Comparison of ENCODE assay signal across 8 cellular contexts in genomic region chr6:13614126-13614925, GRCh38. TPM values are rescaled to one million over a fixed set of nuclear protein-coding genes. Genes with fewer than 3 reads are reported as not detected.
A peak's percentile ranks its signal among the peaks of the same experiment; 100 is the strongest.
DNase-seq lines count a peak whose midpoint lies in the region; ATAC-seq, FAIRE-seq and TF ChIP-seq lines count a peak whose summit lies in the region.

No MANE protein-coding gene starts in this region.

- FAIRE-seq in keratinocyte (lab: Jason Lieb, UNC): peak; percentile 32

- peaks cover 28% of the 10 kb centered on the region for H3K4me1 ChIP-seq in CD8-positive, alpha-beta T cell (ENCODE audit: insufficient read depth, low read length)
- H3K4me1 ChIP-seq in mammary epithelial cell (ENCODE audit: insufficient read depth, low read length): peaks cover 10% of the 10 kb centered on the region
- peaks cover 22% of the 10 kb centered on the region for H3K4me1 ChIP-seq in keratinocyte (ENCODE audit: control insufficient read depth, extremely low read depth, insufficient read depth, low read length)

- H3K79me2 ChIP-seq in mammary epithelial cell (ENCODE audit: insufficient read depth, low read length) (peaks cover 50% of the 10 kb centered on the region), keratinocyte (ENCODE audit: control insufficient read depth, insufficient read depth, low read length) (peaks cover 32% of the 10 kb centered on the region)

- H3K9me3 Mint-ChIP-seq in CD8-positive, alpha-beta T cell: no peaks in the 10 kb centered on the region

- peak overlapping the region; percentile 98 for H3K27ac Mint-ChIP-seq in CD8-positive, alpha-beta T cell

- no peaks in the 10 kb centered on the region for H3K27me3 Mint-ChIP-seq in CD8-positive, alpha-beta T cell (ENCODE audit: low read depth)

- H4K20me1 ChIP-seq in mammary epithelial cell (ENCODE audit: insufficient read depth, low read length): no peaks in the 10 kb centered on the region
- H4K20me1 ChIP-seq in keratinocyte (ENCODE audit: control insufficient read depth, extremely low read depth, insufficient read depth, low read length): no peaks in the 10 kb centered on the region

- H3K27ac ChIP-seq in CD8-positive, alpha-beta T cell (ENCODE audit: low read depth, low read length): peak overlapping the region; percentile 83
- peak overlapping the region; percentile 77 for H3K27ac ChIP-seq in mammary epithelial cell (ENCODE audit: insufficient read depth, low read depth, low read length)
- peak overlapping the region; percentile 95 for H3K27ac ChIP-seq in keratinocyte (ENCODE audit: control insufficient read depth, insufficient read depth, low read length)

- in situ Hi-C loops in mammary epithelial cell (cut with MboI; ENCODE audit: low sequenced_read_pairs in 2 of 2): loop anchor here in 1 of 2 donors (25.0 kb wide), 1 partner anchor 277 kb away; the partner anchor contains the start of gene TBC1D7

- BruUV-seq in mammary epithelial cell (replicated peaks; lab: Mats Ljungman, UMichigan): TSS peak; percentile 54

- POLR2A ChIA-PET in CD8-positive, alpha-beta T cell (lab: Charles Lee): interaction anchor here (0.7 to 3.2 kb wide), 22 partner anchors 8 to 496 kb away, joined by 3 to 59 read pairs (median 4); partner anchors contain the start of genes GFOD1, RANBP9 and SIRT5

- H3K4me3 Mint-ChIP-seq in CD8-positive, alpha-beta T cell: peak overlapping the region; percentile 99

- WGBS in mammary epithelial cell (ENCODE audit: low coverage, missing lambda C conversion rate): 6% methylated on average over 38 of the region's 38 CpGs

- H3K4me2 ChIP-seq in mammary epithelial cell (ENCODE audit: insufficient read depth, low read depth, low read length): peak overlapping the region; percentile 92
- peak overlapping the region; percentile 95 for H3K4me2 ChIP-seq in keratinocyte (ENCODE audit: control insufficient read depth, extremely low read depth, insufficient read depth, low read depth, low read length)

- CTCF ChIA-PET in CD8-positive, alpha-beta T cell (lab: Charles Lee): interaction anchor here (0.7 to 3.2 kb wide), 15 partner anchors 11 to 287 kb away, joined by 3 to 32 read pairs (median 4); partner anchors contain the start of genes RANBP9 and SIRT5
- CTCF ChIA-PET in mammary epithelial cell (lab: Charles Lee; ENCODE audit: low non-redundant PET): no interaction called here

- dilution Hi-C loops in mammary epithelial cell (cut with HindIII; ENCODE audit: low sequenced_read_pairs) (no loop called here), keratinocyte (cut with MboI; ENCODE audit: extremely low pct_ligation_motif_present, low sequenced_read_pairs) (no loop called here)

- intact Hi-C loops in CD8-positive, alpha-beta T cell (cut with DNase I, micrococcal nuclease): loop anchor here (2.0 to 10.0 kb wide), 2 partner anchors 152 to 160 kb away; no protein-coding TSS in a partner anchor
- intact Hi-C loops in mammary epithelial cell (cut with micrococcal nuclease): loop anchor here (1.0 to 10.0 kb wide), 4 partner anchors 180 to 450 kb away; no protein-coding TSS in a partner anchor

- H3K36me3 Mint-ChIP-seq in CD8-positive, alpha-beta T cell: peaks cover 40% of the 10 kb centered on the region

- peak; percentile 9 for ATAC-seq in CD8-positive, alpha-beta T cell
- ATAC-seq in GM19328 (IDR thresholded peaks at IDR 0.05; ENCODE audit: unreplicated experiment): peak; percentile 11
- ATAC-seq in HG03378 (IDR thresholded peaks at IDR 0.05; ENCODE audit: unreplicated experiment): peak; percentile 14
- no peak for ATAC-seq in HG02678 (IDR thresholded peaks at IDR 0.05; ENCODE audit: unreplicated experiment)

- no peaks in the 10 kb centered on the region for H3K27me3 ChIP-seq in CD8-positive, alpha-beta T cell (ENCODE audit: insufficient read depth, low read length)
- no peaks in the 10 kb centered on the region for H3K27me3 ChIP-seq in mammary epithelial cell (ENCODE audit: insufficient read depth, low read length)
- no peaks in the 10 kb centered on the region for H3K27me3 ChIP-seq in keratinocyte (ENCODE audit: control insufficient read depth, extremely low read depth, insufficient read depth, low read length)

- peak overlapping the region; percentile 86 for H3K4me3 ChIP-seq in CD8-positive, alpha-beta T cell (ENCODE audit: low read depth, low read length)
- peak overlapping the region; percentile 42 to 85 (median 66) for H3K4me3 ChIP-seq in mammary epithelial cell (replicated peaks in 1 of 3; ENCODE audit: insufficient read depth in 1 of 3, low read depth in 2 of 3, low read length in 3 of 3)
- peak overlapping the region; percentile 98 to 99 (median 99) for H3K4me3 ChIP-seq in keratinocyte (ENCODE audit: control insufficient read depth in 2 of 3, extremely low read depth in 1 of 3, insufficient read depth in 2 of 3, low read depth in 1 of 3, low read length in 3 of 3)

- no peak for TF ChIP-seq CTCF in CD8-positive, alpha-beta T cell (IDR thresholded peaks at IDR 0.05)
- TF ChIP-seq CTCF in mammary epithelial cell (conservative IDR thresholded peaks at IDR 0.05 in 1 of 2, IDR thresholded peaks at IDR 0.05 in 1 of 2; ENCODE audit: extremely low read depth in 1 of 2, insufficient read depth in 1 of 2, low read depth in 1 of 2, low read length in 2 of 2): no peak
- no peak for TF ChIP-seq CTCF in keratinocyte (optimal IDR thresholded peaks at IDR 0.05 in 1 of 3, IDR thresholded peaks at IDR 0.05 in 1 of 3, conservative IDR thresholded peaks at IDR 0.05 in 1 of 3; ENCODE audit: extremely low read depth in 1 of 3, insufficient read depth in 2 of 3, low read length in 3 of 3)

- H2AFZ ChIP-seq in mammary epithelial cell (ENCODE audit: low read depth, low read length): peak overlapping the region; percentile 82
- H2AFZ ChIP-seq in keratinocyte (ENCODE audit: control insufficient read depth, low read length): peak overlapping the region; percentile 92

- H3K9me1 ChIP-seq in keratinocyte (ENCODE audit: control insufficient read depth, extremely low read depth, insufficient read depth, low read length): no peaks in the 10 kb centered on the region

- H3K4me1 Mint-ChIP-seq in CD8-positive, alpha-beta T cell (ENCODE audit: low read depth): peaks cover 39% of the 10 kb centered on the region

- peak in 3 of 7 experiments; percentile 6 to 35 (median 24) for DNase-seq in CD8-positive, alpha-beta T cell
- DNase-seq in OCI-M1 (lab: John Stamatoyannopoulos, UW): peak; percentile 83
- DNase-seq in mammary epithelial cell: no peak
- no peak for DNase-seq in keratinocyte (ENCODE audit: low read depth, low spot score)
- DNase-seq in stimulated activated CD4-positive, alpha-beta T cell treated with anti-CD3 and anti-CD28 coated beads, Interleukin-4, amount 100 ng/mL, for 24 hours: peak; percentile 7

- H3K36me3 ChIP-seq in CD8-positive, alpha-beta T cell (ENCODE audit: insufficient read depth, low read length): peaks cover 11% of the 10 kb centered on the region
- peaks cover 12% of the 10 kb centered on the region for H3K36me3 ChIP-seq in mammary epithelial cell (ENCODE audit: insufficient read depth, low read length)
- peaks cover 15 to 23% of the 10 kb centered on the region in 2 experiments for H3K36me3 ChIP-seq in keratinocyte (ENCODE audit: control insufficient read depth in 2 of 2, extremely low read depth in 1 of 2, insufficient read depth in 2 of 2, low read length in 2 of 2)

- no peaks in the 10 kb centered on the region for H3K9me3 ChIP-seq in CD8-positive, alpha-beta T cell (ENCODE audit: low read length)
- no peaks in the 10 kb centered on the region for H3K9me3 ChIP-seq in mammary epithelial cell (replicated peaks; ENCODE audit: insufficient read depth, low read length)
- H3K9me3 ChIP-seq in keratinocyte (ENCODE audit: control insufficient read depth, low read depth, low read length): no peaks in the 10 kb centered on the region

- peak overlapping the region; percentile 92 for H3K9ac ChIP-seq in mammary epithelial cell (ENCODE audit: insufficient read depth, low read length)
- H3K9ac ChIP-seq in keratinocyte (ENCODE audit: control insufficient read depth, extremely low read depth, insufficient read depth, low read length): peak overlapping the region; percentile 99

RNA-seq across cellular contexts. Expression of gene NOL7, which starts 0.8 kb away (rescaled TPM):
- total RNA-seq in CD8-positive, alpha-beta T cell: 10 to 100 TPM; 70.5 to 71.1 TPM
- 10 to 100 TPM; 20.3 to 70.0 TPM for total RNA-seq in mammary epithelial cell
- 30.4 TPM for polyA plus RNA-seq in mammary epithelial cell
- polyA minus RNA-seq in mammary epithelial cell: 5.3 TPM
- polyA plus RNA-seq in keratinocyte: 20.1 to 45.3 TPM (median 42.8 TPM) in 3 replicates
- 34.6 TPM for polyA plus RNA-seq in keratinocyte (2011; ENCODE audit: low read depth)
- polyA plus RNA-seq in keratinocyte (2011; cell fraction: cytosol; rRNA removed): 35.4 and 48.1 TPM in 2 replicates
- 20.7 and 29.4 TPM in 2 replicates for polyA plus RNA-seq in keratinocyte (2011; cell fraction: nucleus; rRNA removed)
- 50.2 and 66.3 TPM in 2 replicates for polyA plus RNA-seq in keratinocyte (2012; ENCODE audit: low replicate concordance)
- 0.98 to 5.3 TPM (median 1.4 TPM) in 3 replicates for polyA minus RNA-seq in keratinocyte
- 18.8 TPM for polyA minus RNA-seq in keratinocyte (2011; cell fraction: cytosol; rRNA and poly(A)+ RNA removed)
- polyA minus RNA-seq in keratinocyte (2011; cell fraction: nucleus; rRNA and poly(A)+ RNA removed): 5.0 and 5.4 TPM in 2 replicates

RNA-seq across cellular contexts. Expression of gene SIRT5, which starts 39.9 kb away (rescaled TPM):
- total RNA-seq in CD8-positive, alpha-beta T cell: 10 to 100 TPM; 10.6 to 12.7 TPM
- total RNA-seq in mammary epithelial cell: 10 to 100 TPM; 11.8 to 12.4 TPM
- polyA plus RNA-seq in mammary epithelial cell (5.1 TPM), keratinocyte (8.1 to 9.1 TPM (median 8.6 TPM) in 3 replicates)
- polyA minus RNA-seq in mammary epithelial cell (2.3 TPM), keratinocyte (3.3 to 5.0 TPM (median 4.6 TPM) in 3 replicates)
- polyA plus RNA-seq in keratinocyte (2011; ENCODE audit: low read depth): 2.9 TPM
- 7.4 and 15.7 TPM in 2 replicates for polyA plus RNA-seq in keratinocyte (2011; cell fraction: cytosol; rRNA removed)
- polyA plus RNA-seq in keratinocyte (2011; cell fraction: nucleus; rRNA removed): 14.0 and 15.6 TPM in 2 replicates
- polyA plus RNA-seq in keratinocyte (2012; ENCODE audit: low replicate concordance): 6.1 and 7.3 TPM in 2 replicates
- polyA minus RNA-seq in keratinocyte (2011; cell fraction: cytosol; rRNA and poly(A)+ RNA removed): 7.3 TPM
- polyA minus RNA-seq in keratinocyte (2011; cell fraction: nucleus; rRNA and poly(A)+ RNA removed): 3.5 and 5.4 TPM in 2 replicates

Comparison
In these comparisons a context has a peak if more than half of its experiments do, and no peak if none do; other contexts are left out.
1. DNase-seq: peak in OCI-M1 (single experiment) and stimulated activated CD4-positive, alpha-beta T cell treated with anti-CD3 and anti-CD28 coated beads, Interleukin-4, amount 100 ng/mL, for 24 hours (single experiment); none in mammary epithelial cell (single experiment) and keratinocyte (single experiment).
2. Peak in every context shown above with its lines, with median percentiles within 50 percentile points of each other: H3K27ac ChIP-seq and H3K4me3 ChIP-seq.